ENCODE assay signal across 8 cellular contexts in the genomic region with DNA sequence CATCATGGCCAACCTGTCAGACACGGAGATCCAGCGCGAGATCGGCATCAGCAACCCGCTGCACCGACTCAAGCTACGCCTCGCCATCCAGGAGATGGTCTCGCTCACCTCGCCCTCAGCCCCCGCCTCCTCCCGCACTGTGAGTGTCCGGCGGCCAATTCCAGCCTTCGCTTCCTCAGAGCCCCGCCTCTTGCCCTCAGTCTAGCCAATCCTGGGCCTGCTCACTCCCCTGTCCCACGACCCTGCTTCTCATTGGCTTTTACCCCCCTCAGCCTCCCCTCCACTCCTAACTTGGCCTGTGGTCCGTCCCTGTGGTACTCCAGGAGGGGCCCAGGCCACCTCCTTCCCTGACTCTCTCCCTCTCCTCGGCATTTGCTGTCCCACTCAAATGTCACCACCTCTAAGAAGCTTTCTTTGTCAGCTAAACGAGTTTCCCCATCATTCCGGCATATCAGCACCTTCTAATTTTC. TPM values are rescaled to one million over a fixed set of nuclear protein-coding genes. Genes with fewer than 3 reads are reported as not detected.
DNase-seq lines count a peak whose midpoint lies in the region; ATAC-seq and TF ChIP-seq lines count a peak whose summit lies in the region.

No MANE protein-coding gene starts in this region.

- H3K9me3 ChIP-seq in esophagus squamous epithelium (no peaks in the 10 kb centered on the region), mucosa of stomach (ENCODE audit: control insufficient read depth, low read length) (no peaks in the 10 kb centered on the region)

- peaks cover 4 to 5% of the 10 kb centered on the region in 2 donors for H3K36me3 Mint-ChIP-seq in stimulated activated naive B cell treated with anti-CD40 and anti-IgM and Interleukin-4, amounts not matched to agents 10 μg/mL and 1 μg/mL and 100 μg/mL, for 72 hours

- WGBS in esophagus squamous epithelium, 2 donors, result 2 to 6% methylated on average over 16 to 21 of the region's 21 CpGs

- TF ChIP-seq POLR2A in esophagus squamous epithelium (IDR thresholded peaks at IDR 0.05), result no peak

- intact Hi-C loops in esophagus squamous epithelium (cut with DNase I), result no loop called here

- H3K4me3 ChIP-seq in AG09309 (ENCODE audit: control insufficient read depth, low read depth, low read length) (peak overlapping the region; percentile 66), esophagus squamous epithelium (peak overlapping the region in 3 of 4 donors; percentile 32 to 65 (median 43)), mucosa of stomach (ENCODE audit: low read length) (peak overlapping the region; percentile 60)

- H3K9ac ChIP-seq in mucosa of stomach (ENCODE audit: low read length), result peak overlapping the region; percentile 43

- ATAC-seq in GM19463 (IDR thresholded peaks at IDR 0.05; ENCODE audit: unreplicated experiment), result peak; percentile 61
- peak; percentile 92 to 95 for ATAC-seq in stimulated activated naive B cell treated with anti-CD40 and anti-IgM and Interleukin-4, amounts not matched to agents 10 μg/mL and 1 μg/mL and 100 μg/mL, for 72 hours (replicated peaks)

- peaks cover 8 to 28% (median 9%) of the 10 kb centered on the region in 3 donors for H3K4me1 ChIP-seq in esophagus squamous epithelium
- peaks cover 10% of the 10 kb centered on the region for H3K4me1 ChIP-seq in mucosa of stomach (ENCODE audit: control insufficient read depth, insufficient read depth, low read length)

- DNase-seq in AG09309 (ENCODE audit: low read depth), result peak; percentile 56
- peak; percentile 87 for DNase-seq in NCI-H226
- peak; percentile 57 for DNase-seq in activated T-cell treated with anti-CD3 and anti-CD28 coated beads, Interleukin-2, amount 50 U/mL, for 1 hour
- no peak for DNase-seq in esophagus squamous epithelium (lab: John Stamatoyannopoulos, UW)
- DNase-seq in stimulated activated naive B cell treated with anti-CD40 and anti-IgM and Interleukin-4, amounts not matched to agents 10 μg/mL and 1 μg/mL and 100 μg/mL, for 72 hours, result peak; percentile 74
- no peak for DNase-seq in NCI-H2107 treated with DMSO at 0.1 percent for 48 hours (lab: John Stamatoyannopoulos, UW; ENCODE audit: unreplicated experiment)

- no peaks in the 10 kb centered on the region for H3K36me3 ChIP-seq in esophagus squamous epithelium
- no peaks in the 10 kb centered on the region for H3K36me3 ChIP-seq in mucosa of stomach (ENCODE audit: control insufficient read depth, insufficient read depth, low read length)

- peak overlapping the region in 1 of 4 donors; percentile 3 for H3K27ac ChIP-seq in esophagus squamous epithelium

- H3K4me1 Mint-ChIP-seq in stimulated activated naive B cell treated with anti-CD40 and anti-IgM and Interleukin-4, amounts not matched to agents 10 μg/mL and 1 μg/mL and 100 μg/mL, for 72 hours, result peaks cover 14 to 27% of the 10 kb centered on the region in 2 donors

- no peaks in the 10 kb centered on the region for H3K9me3 Mint-ChIP-seq in stimulated activated naive B cell treated with anti-CD40 and anti-IgM and Interleukin-4, amounts not matched to agents 10 μg/mL and 1 μg/mL and 100 μg/mL, for 72 hours

- peak overlapping the region; percentile 79 to 81 for H3K4me3 Mint-ChIP-seq in stimulated activated naive B cell treated with anti-CD40 and anti-IgM and Interleukin-4, amounts not matched to agents 10 μg/mL and 1 μg/mL and 100 μg/mL, for 72 hours

- no peak for TF ChIP-seq CTCF in AG09309 (IDR thresholded peaks at IDR 0.05; ENCODE audit: control insufficient read depth, insufficient read depth, low read depth, low read length, missing control alignments)
- no peak for TF ChIP-seq CTCF in esophagus squamous epithelium (IDR thresholded peaks at IDR 0.05)

- H3K27me3 ChIP-seq in esophagus squamous epithelium, result peaks cover 0 to 5% (median 0%) of the 10 kb centered on the region in 4 donors
- no peaks in the 10 kb centered on the region for H3K27me3 ChIP-seq in mucosa of stomach (ENCODE audit: control insufficient read depth, insufficient read depth, low read length)

- H3K27me3 Mint-ChIP-seq in stimulated activated naive B cell treated with anti-CD40 and anti-IgM and Interleukin-4, amounts not matched to agents 10 μg/mL and 1 μg/mL and 100 μg/mL, for 72 hours, result peaks cover 48 to 59% of the 10 kb centered on the region in 2 donors

- no peak overlapping the region for H3K27ac Mint-ChIP-seq in stimulated activated naive B cell treated with anti-CD40 and anti-IgM and Interleukin-4, amounts not matched to agents 10 μg/mL and 1 μg/mL and 100 μg/mL, for 72 hours

RNA-seq across cellular contexts. Expression of gene HRC, which starts 12.3 kb away (rescaled TPM):
- 1 to 10 TPM in 1 of 4 donors, under 1 TPM in 3; 0.13 to 1.1 (median 0.38) TPM for total RNA-seq in esophagus squamous epithelium

RNA-seq across cellular contexts. Expression of gene TRPM4, which starts 14.7 kb away (rescaled TPM):
- total RNA-seq in esophagus squamous epithelium, result 10 to 100 TPM in 3 of 4 donors, 1 to 10 TPM in 1; 7.6 to 28.9 (median 18.0) TPM

RNA-seq across cellular contexts. Expression of gene PPFIA3, which starts 23.6 kb away (rescaled TPM):
- 10 to 100 TPM; 10.9 to 20.9 (median 13.8) TPM for total RNA-seq in esophagus squamous epithelium

RNA-seq across cellular contexts. Expression of gene C19orf73, which starts 24.0 kb away (rescaled TPM):
- total RNA-seq in esophagus squamous epithelium, result 1 to 10 TPM; 2.1 to 7.4 (median 4.7) TPM

RNA-seq across cellular contexts. Expression of gene LIN7B, which starts 28.7 kb away (rescaled TPM):
- 10 to 100 TPM in 2 of 4 donors, 1 to 10 TPM in 2; 5.7 to 14.1 (median 10.1) TPM for total RNA-seq in esophagus squamous epithelium

Comparison
In these comparisons a context has a peak if more than half of its experiments do, and no peak if none do; other contexts are left out.
1. DNase-seq: peak in AG09309 (single experiment), NCI-H226 (single experiment), activated T-cell treated with anti-CD3 and anti-CD28 coated beads, Interleukin-2, amount 50 U/mL, for 1 hour (single experiment) and stimulated activated naive B cell treated with anti-CD40 and anti-IgM and Interleukin-4, amounts not matched to agents 10 μg/mL and 1 μg/mL and 100 μg/mL, for 72 hours (single experiment); none in esophagus squamous epithelium (single experiment) and NCI-H2107 treated with DMSO at 0.1 percent for 48 hours (single experiment).
2. Peak in every context shown above with its lines, with median percentiles within 50 percentile points of each other: H3K4me3 ChIP-seq.